In genomic region chr12:76037130-76038105, GRCh38 we compare ENCODE assay signal across 8 cellular contexts. TPM values are rescaled to one million over a fixed set of nuclear protein-coding genes. Genes with fewer than 3 reads are reported as not detected.
A peak's percentile ranks its signal among the peaks of the same experiment; 100 is the strongest.
DNase-seq lines count a peak whose midpoint lies in the region; ATAC-seq, FAIRE-seq and TF ChIP-seq lines count a peak whose summit lies in the region.

No MANE protein-coding gene starts in this region.

- peaks cover 3% of the 10 kb centered on the region in 2 donors for H3K36me3 Mint-ChIP-seq in CD14-positive monocyte

- DNase-seq in CD14-positive monocyte (ENCODE audit: low spot score) = no peak
- no peak for DNase-seq in GM18507 (ENCODE audit: extremely low spot score, insufficient read length, low read depth)
- peak; percentile 58 to 90 (median 80) for DNase-seq in NCI-H1417 (lab: John Stamatoyannopoulos, UW)
- no peak for DNase-seq in H1 (ENCODE audit: low read depth in 1 of 2, low spot score in 2 of 2)
- DNase-seq in H7 = no peak

- H2BK12ac ChIP-seq in H1 (ENCODE audit: low read depth, low read length) = no peak overlapping the region

- H3K4me1 ChIP-seq in H1 (replicated peaks in 1 of 4; ENCODE audit: control insufficient read depth in 3 of 4, insufficient read depth in 4 of 4, low read length in 3 of 4) (peaks cover 2 to 4% (median 4%) of the 10 kb centered on the region in 4 experiments; a peak in 6 of 7 replicates), mesodermal cell (ENCODE audit: control insufficient read depth, insufficient read depth, low read length, poor library complexity, severe bottlenecking) (peaks cover 37% of the 10 kb centered on the region)

- no peak overlapping the region for H2AK5ac ChIP-seq in H1 (ENCODE audit: low read depth, low read length)

- 0 out of 4 replicates have a peak overlapping the region, but pooled peaks of 1 of the 2 experiments have one; percentile 24 for H3K4me2 ChIP-seq in H1 (ENCODE audit: insufficient read depth in 1 of 2, low read depth in 2 of 2, low read length in 2 of 2)

- H3K23ac ChIP-seq in H1 (ENCODE audit: insufficient read length) = no peak overlapping the region

- peak; percentile 84 for FAIRE-seq in GM18507 (lab: Jason Lieb, UNC)
- FAIRE-seq in H1 (lab: Jason Lieb, UNC) = peak; percentile 87

- no peak overlapping the region for H4K5ac ChIP-seq in H1 (ENCODE audit: insufficient read length, low read depth, low read length)

- no peak overlapping the region for H3K4me3 ChIP-seq in H1 (ENCODE audit: extremely low read depth in 1 of 4, insufficient read depth in 2 of 4, low read depth in 3 of 4, low read length in 4 of 4)
- H3K4me3 ChIP-seq in mesodermal cell (ENCODE audit: extremely low read depth, insufficient read depth, low read length, poor library complexity, severe bottlenecking) = no peak overlapping the region
- H3K4me3 ChIP-seq in H7 (ENCODE audit: insufficient read depth, low read depth, low read length) = no peak overlapping the region

- H3K9me3 Mint-ChIP-seq in CD14-positive monocyte = peaks cover 0 to 2% (median 0%) of the 10 kb centered on the region in 7 donors

- no peak overlapping the region for H3K9ac ChIP-seq in H1 (replicated peaks in 1 of 4; ENCODE audit: extremely low read depth in 1 of 4, low read depth in 3 of 4, low read length in 3 of 4)

- peaks cover 0 to 4% of the 10 kb centered on the region in 2 experiments for H4K20me1 ChIP-seq in H1 (replicated peaks in 1 of 2; ENCODE audit: control insufficient read depth in 1 of 2, insufficient read depth in 2 of 2, low read length in 2 of 2)

- peak; percentile 23 to 55; a peak in 2 of 3 replicates for TF ChIP-seq POLR2A in H1 (IDR thresholded peaks at IDR 0.05; ENCODE audit: control extremely low read depth in 1 of 2, low read depth in 2 of 2, low read length in 2 of 2)

- no peak overlapping the region for H2BK5ac ChIP-seq in H1 (ENCODE audit: low read depth, low read length)

- H2AFZ ChIP-seq in H1 (ENCODE audit: low read length) = no peak overlapping the region

- no peak overlapping the region for H2BK20ac ChIP-seq in H1 (ENCODE audit: low read length)

- POLR2A ChIA-PET in H1 (lab: Charles Lee; ENCODE audit: partially characterized antibody) = interaction anchor here (0.6 to 1.5 kb wide), 9 partner anchors 12 to 1149 kb away, joined by 3 to 5 read pairs (median 4); partner anchors contain the start of gene KRR1

- no peak overlapping the region for H3K4ac ChIP-seq in H1 (replicated peaks; ENCODE audit: insufficient read length, low read depth, low read length)

- H3K4me1 Mint-ChIP-seq in CD14-positive monocyte = peaks cover 8% of the 10 kb centered on the region

- peak overlapping the region in 1 of 7 donors; percentile 20 for H3K27ac Mint-ChIP-seq in CD14-positive monocyte

- no peak for TF ChIP-seq EP300 in H1 (IDR thresholded peaks at IDR 0.05; ENCODE audit: borderline replicate concordance in 1 of 2, low read depth in 2 of 2, low read length in 2 of 2)

- ATAC-seq in HG02884 (IDR thresholded peaks at IDR 0.05; ENCODE audit: unreplicated experiment) (peak; percentile 57), SK-N-SH treated with all-trans-retinoic acid at 6 μM for 48 hours (peak; percentile 67)

- H3K27ac ChIP-seq in H1 (ENCODE audit: low read depth, low read length) = no peak overlapping the region
- H3K27ac ChIP-seq in mesodermal cell (ENCODE audit: low read depth, low read length, severe bottlenecking) = peak overlapping the region; percentile 65

- TF ChIP-seq RAD21 in H1 (IDR thresholded peaks at IDR 0.05 in 1 of 2, conservative IDR thresholded peaks at IDR 0.05 in 1 of 2; ENCODE audit: low read depth in 2 of 2, low read length in 2 of 2) = peak; percentile 94 to 98

- H2BK120ac ChIP-seq in H1 (replicated peaks; ENCODE audit: low read depth, low read length) = no peak overlapping the region

- 55% methylated on average over 13 of the region's 13 CpGs; no CpG with 5 or more reads in 1 of the 2 experiments for WGBS in H1 (ENCODE audit: extremely low coverage in 1 of 2, insufficient coverage in 1 of 2, insufficient read length in 1 of 2, insufficient replicate concordance in 2 of 2, low coverage in 1 of 2, low lambda C conversion rate in 2 of 2, missing lambda C conversion rate in 1 of 2), 2 experiments
- 59 to 72% methylated on average over 9 of the region's 13 CpGs for WGBS in mesodermal cell (ENCODE audit: insufficient coverage in 2 of 2), 2 experiments

- no peaks in the 10 kb centered on the region for H3K36me3 ChIP-seq in H1 (ENCODE audit: control insufficient read depth in 2 of 4, insufficient read depth in 4 of 4, low read length in 3 of 4)
- H3K36me3 ChIP-seq in mesodermal cell (ENCODE audit: control insufficient read depth, insufficient read depth, low read length) = no peaks in the 10 kb centered on the region
- no peaks in the 10 kb centered on the region for H3K36me3 ChIP-seq in H7 (replicated peaks; ENCODE audit: control insufficient read depth, insufficient read depth, low read length)

- no peaks in the 10 kb centered on the region for H3K79me2 ChIP-seq in H1 (ENCODE audit: control insufficient read depth in 1 of 2, insufficient read depth in 2 of 2, low read length in 2 of 2)

- H3K18ac ChIP-seq in H1 (ENCODE audit: extremely low read depth, low read length) = no peak overlapping the region

- no peak overlapping the region for H3K14ac ChIP-seq in H1 (ENCODE audit: insufficient read length)

- H4K8ac ChIP-seq in H1 (ENCODE audit: extremely low read depth, insufficient read depth, low read length) = no peak overlapping the region

- no peaks in the 10 kb centered on the region for H3K79me1 ChIP-seq in H1 (ENCODE audit: low read depth, low read length)

- peaks cover 15 to 21% (median 21%) of the 10 kb centered on the region in 3 donors for H3K27me3 Mint-ChIP-seq in CD14-positive monocyte (ENCODE audit: low read depth in 3 of 3)

- no peak overlapping the region for H4K91ac ChIP-seq in H1 (replicated peaks; ENCODE audit: insufficient read length, low read length)

- CTCF ChIA-PET in H1 (lab: Charles Lee; ENCODE audit: partially characterized antibody) = interaction anchor here (0.5 to 4.8 kb wide), 29 partner anchors 10 to 561 kb away, joined by 3 to 36 read pairs (median 3); no protein-coding TSS in a partner anchor

- no peak overlapping the region for H3K56ac ChIP-seq in H1 (replicated peaks; ENCODE audit: insufficient read length, low read depth, low read length)

- intact Hi-C loops in CD14-positive monocyte (cut with micrococcal nuclease) = loop anchor here (5.0 to 10.0 kb wide), 3 partner anchors 83 to 553 kb away; partner anchors contain the start of gene GLIPR1 (in 1 of the 2)

- H3K23me2 ChIP-seq in H1 (ENCODE audit: low read depth, low read length) = 0 out of 2 replicates have a peak, but pooled peaks cover 4% of the 10 kb centered on the region

- TF ChIP-seq CTCF in CD14-positive monocyte (IDR thresholded peaks at IDR 0.05) (peak; percentile 83), H1 (IDR thresholded peaks at IDR 0.05; ENCODE audit: control extremely low read depth in 1 of 3, insufficient read depth in 1 of 3, low read depth in 1 of 3, low read length in 3 of 3) (peak in 2 of 3 experiments; percentile 81 to 88; a peak in 3 of 4 replicates)

- H3K27me3 ChIP-seq in H1 (replicated peaks in 1 of 4; ENCODE audit: control insufficient read depth in 3 of 4, extremely low read depth in 1 of 4, insufficient read depth in 3 of 4, low read length in 3 of 4) (no peaks in the 10 kb centered on the region), H7 (ENCODE audit: control insufficient read depth, insufficient read depth, low read length) (no peaks in the 10 kb centered on the region)

- H3K9me3 ChIP-seq in H1 (ENCODE audit: insufficient read depth in 2 of 2, low read depth in 1 of 2, low read length in 1 of 2) = no peaks in the 10 kb centered on the region
- no peaks in the 10 kb centered on the region for H3K9me3 ChIP-seq in mesodermal cell (ENCODE audit: control insufficient read depth, low read length)

- H2BK15ac ChIP-seq in H1 (ENCODE audit: low read length) = no peak overlapping the region

- no peak overlapping the region for H3K4me3 Mint-ChIP-seq in CD14-positive monocyte

TF ChIP-seq in SK-N-SH treated with all-trans-retinoic acid at 6 μM for 48 hours, 23 proteins besides CTCF, POLR2A, EP300 and RAD21 (continues in another document):
- TF ChIP-seq CSDC2 (CRISPR knock-in tag; IDR thresholded peaks at IDR 0.05) = no peak

TF ChIP-seq in H1, 55 proteins besides CTCF, POLR2A, EP300 and RAD21 (continues in another document):
- TF ChIP-seq GTF2F1 (IDR thresholded peaks at IDR 0.05; ENCODE audit: borderline replicate concordance, low read depth, low read length) (no peak), ASH2L (IDR thresholded peaks at IDR 0.05; ENCODE audit: low read length) (no peak), POU5F1 (IDR thresholded peaks at IDR 0.05; ENCODE audit: low read depth, low read length) (no peak), CHD1 (IDR thresholded peaks at IDR 0.05; ENCODE audit: low read depth, low read length) (no peak), TEAD4 (IDR thresholded peaks at IDR 0.05; ENCODE audit: low read depth, low read length) (no peak)

RNA-seq across cellular contexts. Expression of gene PHLDA1, which starts 5.8 kb away (rescaled TPM):
- polyA plus RNA-seq in CD14-positive monocyte = 1 to 10 TPM; 1.1 to 1.6 TPM
- 19.4 and 19.8 TPM in 2 replicates for total RNA-seq in H1 (2021; fragmentation: NEBNext Ultra II Directional; extraction: Animal tissue kit (Norgen Biotek cat#: 25700))
- 18.6 and 18.9 TPM in 2 replicates for polyA plus RNA-seq in H1 (2011; rRNA removed)
- polyA plus RNA-seq in H1 (2011; cell fraction: cytosol; rRNA removed) = 14.4 TPM
- 8.7 TPM for polyA plus RNA-seq in H1 (2011; cell fraction: nucleus; rRNA removed)
- polyA plus RNA-seq in H1 (2012, experiment 1 of 2) = 14.0 to 17.3 TPM (median 16.6 TPM) in 4 replicates
- 8.5 TPM for polyA plus RNA-seq in H1 (2012, experiment 2 of 2)
- 13.1 TPM for polyA plus RNA-seq in H1 (2013, experiment 1 of 2)
- polyA plus RNA-seq in H1 (2013, experiment 2 of 2) = 13.4 TPM
- 10.9 and 13.3 TPM in 2 replicates for polyA minus RNA-seq in H1 (2011; rRNA and poly(A)+ RNA removed)
- polyA minus RNA-seq in H1 (2011; cell fraction: cytosol; rRNA and poly(A)+ RNA removed) = 27.4 TPM
- 19.7 TPM for polyA minus RNA-seq in H1 (2011; cell fraction: nucleus; rRNA and poly(A)+ RNA removed)
- 63.2 TPM for polyA plus RNA-seq in mesodermal cell (2013, experiment 1 of 2)
- 59.5 TPM for polyA plus RNA-seq in mesodermal cell (2013, experiment 2 of 2)
- total RNA-seq in H7 (2014; rRNA removed; shearing (Covaris generic)) = 16.4 and 19.7 TPM in 2 replicates

RNA-seq across cellular contexts. Expression of gene NAP1L1, which starts 47.1 kb away (rescaled TPM):
- 100 to 1,000 TPM in 1 of 2 donors, 10 to 100 TPM in 1; 98.3 to 111 TPM for polyA plus RNA-seq in CD14-positive monocyte
- 1,114 and 1,159 TPM in 2 replicates for total RNA-seq in H1 (2021; fragmentation: NEBNext Ultra II Directional; extraction: Animal tissue kit (Norgen Biotek cat#: 25700))
- polyA plus RNA-seq in H1 (2011; rRNA removed) = 145 and 202 TPM in 2 replicates
- polyA plus RNA-seq in H1 (2011; cell fraction: cytosol; rRNA removed) = 348 TPM
- 296 TPM for polyA plus RNA-seq in H1 (2011; cell fraction: nucleus; rRNA removed)
- 563 to 1,179 TPM (median 624 TPM) in 4 replicates for polyA plus RNA-seq in H1 (2012, experiment 1 of 2)
- polyA plus RNA-seq in H1 (2012, experiment 2 of 2) = 101 TPM
- 1,709 TPM for polyA plus RNA-seq in H1 (2013, experiment 1 of 2)
- 1,591 TPM for polyA plus RNA-seq in H1 (2013, experiment 2 of 2)
- polyA minus RNA-seq in H1 (2011; rRNA and poly(A)+ RNA removed) = 124 and 173 TPM in 2 replicates
- 294 TPM for polyA minus RNA-seq in H1 (2011; cell fraction: cytosol; rRNA and poly(A)+ RNA removed)
- polyA minus RNA-seq in H1 (2011; cell fraction: nucleus; rRNA and poly(A)+ RNA removed) = 600 TPM
- polyA plus RNA-seq in mesodermal cell (2013, experiment 1 of 2) = 1,118 TPM
- 1,260 TPM for polyA plus RNA-seq in mesodermal cell (2013, experiment 2 of 2)
- 219 and 326 TPM in 2 replicates for total RNA-seq in H7 (2014; rRNA removed; shearing (Covaris generic))

Comparison
In these comparisons a context has a peak if more than half of its experiments do, and no peak if none do; other contexts are left out.
1. DNase-seq: peak in NCI-H1417 (3 of 3); none in CD14-positive monocyte (single experiment), GM18507 (single experiment), H1 (0 of 2) and H7 (single experiment).